11 cellular contexts compared by ENCODE assay signal in genomic region chr11:13962198-13962561, GRCh38. TPM values are rescaled to one million over a fixed set of nuclear protein-coding genes. Genes with fewer than 3 reads are reported as not detected.
DNase-seq lines count a peak whose midpoint lies in the region; ATAC-seq, FAIRE-seq and TF ChIP-seq lines count a peak whose summit lies in the region.
"Had no signal": no experiment of that assay in that cellular context is flagged by ENCODE, and none has a peak within 500 bp of the region (broad histone marks: within the 10 kb centered on the region; RNA-seq: fewer than 3 reads in every experiment).

No MANE protein-coding gene starts in this region.

- no peaks in the 10 kb centered on the region for H3K9me3 Mint-ChIP-seq in CD4-positive, alpha-beta T cell

- no peak for DNase-seq in CD4-positive, alpha-beta T cell
- DNase-seq in SJSA1 (ENCODE audit: low read depth in 1 of 2, low spot score in 2 of 2) (no peak), fibroblast of the aortic adventitia (ENCODE audit: low read depth) (no peak), pancreas (no peak), iPS-NIHi7 (ENCODE audit: extremely low spot score) (no peak), posterior vena cava (ENCODE audit: low spot score) (no peak), GM19238 (ENCODE audit: insufficient read length, low spot score) (no peak)
- DNase-seq: NCI-H187 had no signal

- POLR2A ChIA-PET in CD4-positive, alpha-beta T cell (lab: Charles Lee) = interaction anchor here (0.9 to 4.4 kb wide), 7 partner anchors 11 to 187 kb away, joined by 3 to 13 read pairs (median 4); no protein-coding TSS in a partner anchor

- H3K4me3 ChIP-seq in SJSA1 (peak overlapping the region; percentile 48), fibroblast of the aortic adventitia (ENCODE audit: low read depth, low read length) (peak overlapping the region; percentile 37), pancreas (peak overlapping the region in 3 of 4 donors; percentile 5 to 44 (median 26))

- H3K27ac ChIP-seq in CD4-positive, alpha-beta T cell (ENCODE audit: low read depth, low read length) = no peak overlapping the region
- no peak overlapping the region for H3K27ac ChIP-seq in SJSA1
- no peak overlapping the region for H3K27ac ChIP-seq in pancreas

- WGBS in pancreas, 2 donors = 10 to 12% methylated on average over 16 of the region's 16 CpGs

- peak overlapping the region; percentile 40 for H3K4me3 Mint-ChIP-seq in CD4-positive, alpha-beta T cell

- no peak overlapping the region for H3K27ac Mint-ChIP-seq in CD4-positive, alpha-beta T cell

- H3K27me3 ChIP-seq in CD4-positive, alpha-beta T cell (ENCODE audit: control insufficient read depth, insufficient read depth, low read length) = peaks cover 59% of the 10 kb centered on the region
- H3K27me3 ChIP-seq in SJSA1 (replicated peaks) (peaks cover 78% of the 10 kb centered on the region), pancreas (peaks cover 0 to 23% (median 2%) of the 10 kb centered on the region in 4 donors)

- H3K36me3 ChIP-seq in SJSA1 (peaks cover 4% of the 10 kb centered on the region; the same call in 1 of the 2 replicates), pancreas (no peaks in the 10 kb centered on the region)

- no peak for TF ChIP-seq CTCF in CD4-positive, alpha-beta T cell (IDR thresholded peaks at IDR 0.05)
- TF ChIP-seq CTCF in fibroblast of the aortic adventitia (IDR thresholded peaks at IDR 0.05; ENCODE audit: insufficient read depth, low read length) = no peak
- TF ChIP-seq CTCF in pancreas (IDR thresholded peaks at IDR 0.05) = no peak

- H3K4me1 Mint-ChIP-seq in CD4-positive, alpha-beta T cell (ENCODE audit: low read depth) = peaks cover 13% of the 10 kb centered on the region

- no peaks in the 10 kb centered on the region for H3K36me3 Mint-ChIP-seq in CD4-positive, alpha-beta T cell (ENCODE audit: low read depth)

- no peaks in the 10 kb centered on the region for H3K9me3 ChIP-seq in CD4-positive, alpha-beta T cell (ENCODE audit: control insufficient read depth, low read length)
- H3K9me3 ChIP-seq in SJSA1 (replicated peaks) (no peaks in the 10 kb centered on the region), pancreas (no peaks in the 10 kb centered on the region)

- no peak for ATAC-seq in CD4-positive, alpha-beta T cell (ENCODE audit: poor library complexity)
- ATAC-seq in pancreas (peak in 3 of 4 donors; percentile 24 to 56 (median 46)), GM21737 (IDR thresholded peaks at IDR 0.05; ENCODE audit: unreplicated experiment) (no peak)

- no peak for FAIRE-seq in pancreas (lab: Jason Lieb, UNC)
- FAIRE-seq: GM18507, RCC 7860 had no signal

- H3K27me3 Mint-ChIP-seq in CD4-positive, alpha-beta T cell = peaks cover 74% of the 10 kb centered on the region

- intact Hi-C loops in CD4-positive, alpha-beta T cell (cut with DNase I, micrococcal nuclease) = loop anchor here (5.0 to 10.0 kb wide), 2 partner anchors 100 to 297 kb away; partner anchors contain the start of gene FAR1 (in 1 of the 2)
- intact Hi-C loops in pancreas (cut with DNase I) (loop anchor here in 1 of 3 donors (10.0 kb wide), 1 partner anchor 183 kb away; no protein-coding TSS in a partner anchor), posterior vena cava (cut with DNase I) (loop anchor here in 1 of 2 donors (1.0 kb wide), 1 partner anchor 8 kb away; no protein-coding TSS in a partner anchor)

- CTCF ChIA-PET in CD4-positive, alpha-beta T cell (lab: Charles Lee) = interaction anchor here (1.8 kb wide), 1 partner anchor 186 kb away, joined by 9 read pairs; no protein-coding TSS in a partner anchor

- peaks cover 25% of the 10 kb centered on the region for H3K4me1 ChIP-seq in SJSA1 (replicated peaks)
- peaks cover 0 to 3% (median 0%) of the 10 kb centered on the region in 3 donors for H3K4me1 ChIP-seq in pancreas

RNA-seq across cellular contexts. Expression of gene SPON1, which starts 0.3 kb away (rescaled TPM):
- total RNA-seq in CD4-positive, alpha-beta T cell = 1 to 10 TPM; 2.1 to 2.2 TPM
- 22.5 and 24.6 TPM in 2 replicates for total RNA-seq in SJSA1 (2014; rRNA removed; shearing (Covaris generic))
- 3.5 and 42.9 TPM in 2 replicates for total RNA-seq in fibroblast of the aortic adventitia (ENCODE audit: low replicate concordance)
- total RNA-seq in pancreas = 10 to 100 TPM in 2 of 6 donors, 1 to 10 TPM in 2, under 1 TPM in 2; 0.83 to 17.5 (median 4.5) TPM
- polyA plus RNA-seq in pancreas = under 1 TPM; 0.85 to 0.99 TPM
- 100 to 1,000 TPM in 1 of 2 donors, 10 to 100 TPM in 1; 71.3 to 131 TPM for total RNA-seq in posterior vena cava

Comparison
In these comparisons a context has a peak if more than half of its experiments do, and no peak if none do; other contexts are left out.
1. ATAC-seq: peak in pancreas (3 of 4); none in CD4-positive, alpha-beta T cell (single experiment) and GM21737 (single experiment).
2. Peak in every context shown above with its lines, with median percentiles within 50 percentile points of each other: H3K4me3 ChIP-seq.